9 cellular contexts compared by ENCODE assay signal in the genomic region with DNA sequence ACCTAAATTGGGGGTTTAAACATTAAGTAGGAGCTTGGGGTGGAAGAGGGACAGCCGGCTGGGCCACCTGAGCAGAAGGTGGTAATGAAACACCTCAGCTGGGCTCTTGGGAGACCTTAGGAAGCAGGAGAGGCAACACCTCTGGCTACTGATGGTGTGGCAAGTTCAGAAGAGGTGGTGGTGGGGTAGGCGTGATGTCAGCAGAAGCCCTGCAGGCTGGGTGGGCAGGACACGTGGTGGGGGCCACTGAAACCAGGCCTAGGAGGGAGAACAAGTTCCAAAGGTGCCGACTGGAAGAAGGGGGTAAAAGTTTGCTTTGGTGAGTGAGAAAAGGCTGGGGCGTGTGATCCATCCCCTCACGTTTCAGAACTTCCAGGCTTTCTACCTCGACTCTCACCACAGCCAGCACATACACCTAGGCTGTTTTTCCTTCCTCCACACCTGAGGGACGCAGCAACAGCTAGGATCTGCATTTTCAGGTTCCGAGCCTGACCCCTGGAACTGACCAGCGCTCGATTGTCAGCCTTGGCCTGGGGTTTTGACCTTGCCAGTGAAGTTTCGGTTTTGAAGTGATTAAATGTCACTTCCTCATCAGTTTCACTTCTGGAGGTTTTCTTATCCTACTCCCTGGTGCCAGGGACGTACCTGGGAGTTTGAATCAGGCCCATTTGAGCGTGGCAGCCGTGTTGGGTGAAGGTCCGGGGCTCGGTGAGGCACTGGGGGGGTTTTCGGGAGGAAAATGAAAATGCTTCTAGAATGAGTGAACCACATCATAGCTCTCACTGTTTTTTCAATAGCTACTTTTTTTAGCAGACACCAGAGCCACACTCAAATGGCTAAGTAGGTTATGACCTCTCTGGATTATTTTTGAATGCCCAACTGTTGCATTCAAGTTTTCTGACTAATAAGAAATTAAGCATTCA. TPM values are rescaled to one million over a fixed set of nuclear protein-coding genes. Genes with fewer than 3 reads are reported as not detected.
DNase-seq lines count a peak whose midpoint lies in the region; ATAC-seq and TF ChIP-seq lines count a peak whose summit lies in the region.
"Had no signal": no experiment of that assay in that cellular context is flagged by ENCODE, and none has a peak within 500 bp of the region (broad histone marks: within the 10 kb centered on the region; RNA-seq: fewer than 3 reads in every experiment).

No MANE protein-coding gene starts in this region.

- no peaks in the 10 kb centered on the region for H3K27me3 ChIP-seq in OCI-LY1 (ENCODE audit: insufficient read depth, low read length)
- H3K27me3 ChIP-seq in esophagus (ENCODE audit: control insufficient read depth in 1 of 2, insufficient read depth in 2 of 2, low read length in 2 of 2) = no peaks in the 10 kb centered on the region
- no peaks in the 10 kb centered on the region for H3K27me3 ChIP-seq in skeletal muscle tissue (ENCODE audit: control insufficient read depth in 3 of 3, insufficient read depth in 3 of 3, low read length in 3 of 3)

- H3K9me2 ChIP-seq in OCI-LY1 (ENCODE audit: low read depth, low read length) = no peaks in the 10 kb centered on the region

- H2AFZ ChIP-seq in OCI-LY1 (ENCODE audit: low read length) = no peak overlapping the region

- H3K27ac ChIP-seq in OCI-LY1 (ENCODE audit: low read depth, low read length, poor library complexity, severe bottlenecking) (peak overlapping the region; percentile 96), esophagus (ENCODE audit: low read depth in 2 of 2, low read length in 1 of 2) (peak overlapping the region; percentile 74 to 75), skeletal muscle tissue (ENCODE audit: low read depth, low read length) (peak overlapping the region; percentile 93)

- peak; percentile 26 for ATAC-seq in GM18498 (IDR thresholded peaks at IDR 0.05; ENCODE audit: unreplicated experiment)
- ATAC-seq in GM21619 (IDR thresholded peaks at IDR 0.05; ENCODE audit: unreplicated experiment) = no peak

- H3K9me3 ChIP-seq in OCI-LY1 (ENCODE audit: low read length) = no peaks in the 10 kb centered on the region
- H3K9me3 ChIP-seq in esophagus (ENCODE audit: control insufficient read depth in 2 of 2, insufficient read depth in 1 of 2, low read depth in 1 of 2, low read length in 1 of 2) = no peaks in the 10 kb centered on the region
- H3K9me3 ChIP-seq in skeletal muscle tissue (ENCODE audit: control insufficient read depth in 3 of 3, low read length in 3 of 3) = no peaks in the 10 kb centered on the region

- 52 to 59% methylated on average over 18 of the region's 18 CpGs for WGBS in esophagus, 2 donors

- no peaks in the 10 kb centered on the region for H3K79me2 ChIP-seq in OCI-LY1 (ENCODE audit: insufficient read depth, low read length)

- H3K36me3 ChIP-seq in OCI-LY1 (ENCODE audit: insufficient read depth, low read length) (peaks cover 49% of the 10 kb centered on the region), esophagus (ENCODE audit: control insufficient read depth in 2 of 2, insufficient read depth in 2 of 2, low read length in 1 of 2) (peaks cover 3 to 35% of the 10 kb centered on the region in 2 donors), skeletal muscle tissue (ENCODE audit: control insufficient read depth in 3 of 3, insufficient read depth in 3 of 3, low read length in 3 of 3) (peaks cover 17 to 31% (median 30%) of the 10 kb centered on the region in 3 donors)

- peak overlapping the region; percentile 39; the same call in 1 of the 2 replicates for H3K9ac ChIP-seq in OCI-LY1 (ENCODE audit: low read length)
- peak overlapping the region in 2 of 3 donors; percentile 18 to 92 for H3K9ac ChIP-seq in skeletal muscle tissue (ENCODE audit: low read depth in 1 of 3, low read length in 3 of 3)

- H3K4me2 ChIP-seq in OCI-LY1 (ENCODE audit: low read length) = peak overlapping the region; percentile 55

- no peaks in the 10 kb centered on the region for H4K20me1 ChIP-seq in OCI-LY1 (ENCODE audit: insufficient read depth, low read length)

- H3K4me3 ChIP-seq in OCI-LY1 (ENCODE audit: low read depth, low read length, poor library complexity, severe bottlenecking) (peak overlapping the region; percentile 20), esophagus (ENCODE audit: low read depth in 1 of 2, low read length in 2 of 2) (no peak overlapping the region), skeletal muscle tissue (ENCODE audit: low read length in 3 of 3) (peak overlapping the region in 2 of 3 donors; percentile 13 to 21)

- TF ChIP-seq CTCF in OCI-LY1 (IDR thresholded peaks at IDR 0.05; ENCODE audit: low read length) = no peak

- H3F3A ChIP-seq in OCI-LY1 (ENCODE audit: insufficient read depth, low read length) = peaks cover 21% of the 10 kb centered on the region; the same call in 1 of the 2 replicates

- DNase-seq in HuH-7.5 (ENCODE audit: low spot score) (no peak), glomerular visceral epithelial cell (ENCODE audit: extremely low spot score) (no peak), A172 (ENCODE audit: low spot score) (no peak)
- DNase-seq: NCI-H2029 treated with DMSO at 0.1 percent for 48 hours had no signal

- H3K4me1 ChIP-seq in OCI-LY1 (ENCODE audit: insufficient read depth, low read length, severe bottlenecking) = peaks cover 72% of the 10 kb centered on the region
- H3K4me1 ChIP-seq in esophagus (ENCODE audit: control insufficient read depth in 2 of 2, insufficient read depth in 2 of 2, low read length in 1 of 2) = peaks cover 7 to 43% of the 10 kb centered on the region in 2 donors
- H3K4me1 ChIP-seq in skeletal muscle tissue (ENCODE audit: control insufficient read depth in 3 of 3, insufficient read depth in 3 of 3, low read length in 3 of 3) = peaks cover 89 to 99% (median 98%) of the 10 kb centered on the region in 3 donors

RNA-seq across cellular contexts. Expression of a gene that starts 10.0 kb away (rescaled TPM):
- polyA plus RNA-seq in esophagus = 10 to 100 TPM in 1 of 2 donors, 1 to 10 TPM in 1; 8.7 to 11.7 TPM
- 14.6 TPM for total RNA-seq in skeletal muscle tissue
- 20.7 and 30.9 TPM in 2 replicates for total RNA-seq in A172 (2014; rRNA removed; shearing (Covaris generic))

Comparison
In these comparisons a context has a peak if more than half of its experiments do, and no peak if none do; other contexts are left out.
1. H3K4me3 ChIP-seq: peak in OCI-LY1 (single experiment) and skeletal muscle tissue (2 of 3); none in esophagus (0 of 2).
2. Peak in every context shown above with its lines, with median percentiles within 50 percentile points of each other: H3K27ac ChIP-seq.